8 cellular contexts compared by ENCODE assay signal in the genomic region with DNA sequence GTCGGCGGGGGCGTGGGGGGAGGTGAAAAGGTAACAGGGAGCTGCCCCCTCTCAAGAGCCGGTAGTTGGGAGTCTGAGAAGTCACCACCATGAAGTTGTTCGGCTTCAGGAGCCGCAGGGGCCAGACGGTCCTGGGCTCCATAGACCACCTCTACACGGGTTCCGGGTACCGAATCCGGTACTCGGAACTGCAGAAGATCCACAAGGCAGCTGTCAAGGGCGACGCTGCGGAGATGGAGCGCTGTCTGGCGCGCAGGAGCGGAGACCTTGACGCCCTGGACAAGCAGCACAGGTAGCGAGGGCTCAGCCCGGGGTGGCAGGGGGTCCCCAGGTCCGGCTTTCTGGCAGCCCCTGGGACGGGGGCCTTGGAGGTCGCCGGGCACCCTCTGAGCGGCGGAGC. TPM values are rescaled to one million over a fixed set of nuclear protein-coding genes. Genes with fewer than 3 reads are reported as not detected.
A peak's percentile ranks its signal among the peaks of the same experiment; 100 is the strongest.
DNase-seq lines count a peak whose midpoint lies in the region; ATAC-seq and TF ChIP-seq lines count a peak whose summit lies in the region.

No MANE protein-coding gene starts in this region.

- TF ChIP-seq CTCF in astrocyte of the spinal cord (IDR thresholded peaks at IDR 0.05; ENCODE audit: low read depth, low read length) = no peak

- peak overlapping the region; percentile 41 for H3K4me3 ChIP-seq in astrocyte of the spinal cord (ENCODE audit: low read depth, low read length)

- POLR2A ChIA-PET in naive thymus-derived CD8-positive, alpha-beta T cell (lab: Charles Lee) = interaction anchor here (1.0 kb wide), 1 partner anchor 1231 kb away, joined by 3 read pairs; no protein-coding TSS in a partner anchor

- H3K27me3 Mint-ChIP-seq in naive thymus-derived CD8-positive, alpha-beta T cell = no peaks in the 10 kb centered on the region

- DNase-seq in COLO668 (lab: John Stamatoyannopoulos, UW; ENCODE audit: unreplicated experiment) = peak; percentile 34
- peak; percentile 1 for DNase-seq in astrocyte of the spinal cord (ENCODE audit: low read depth, low spot score)
- DNase-seq in naive thymus-derived CD8-positive, alpha-beta T cell = peak in 4 of 10 donors; percentile 13 to 32 (median 19)
- no peak for DNase-seq in globus pallidus (ENCODE audit: low spot score)
- DNase-seq in NCI-H510A (lab: John Stamatoyannopoulos, UW) = no peak
- no peak for DNase-seq in GDM1 (lab: John Stamatoyannopoulos, UW)

- H3K27ac Mint-ChIP-seq in naive thymus-derived CD8-positive, alpha-beta T cell = peak overlapping the region in 9 of 10 donors; percentile 55 to 94 (median 83)

- H3K4me3 Mint-ChIP-seq in naive thymus-derived CD8-positive, alpha-beta T cell = peak overlapping the region; percentile 83 to 96 (median 90)

- H3K9me3 Mint-ChIP-seq in naive thymus-derived CD8-positive, alpha-beta T cell = no peaks in the 10 kb centered on the region

- H3K4me1 Mint-ChIP-seq in naive thymus-derived CD8-positive, alpha-beta T cell = peaks cover 0 to 7% (median 5%) of the 10 kb centered on the region in 4 donors

- peaks cover 0 to 1% (median 0%) of the 10 kb centered on the region in 3 donors for H3K36me3 Mint-ChIP-seq in naive thymus-derived CD8-positive, alpha-beta T cell

- in situ Hi-C loops in astrocyte of the spinal cord (cut with HindIII; ENCODE audit: low sequenced_read_pairs) = no loop called here

- ATAC-seq in HG03066 (IDR thresholded peaks at IDR 0.05; ENCODE audit: low read depth, unreplicated experiment) (peak; percentile 6), HG02678 (IDR thresholded peaks at IDR 0.05; ENCODE audit: unreplicated experiment) (no peak)
- peak; percentile 44 to 49 for ATAC-seq in naive thymus-derived CD8-positive, alpha-beta T cell

RNA-seq across cellular contexts. Expression of gene ZNF519, which starts 47.1 kb away (rescaled TPM):
- 10 to 100 TPM; 10.7 to 11.8 TPM for total RNA-seq in naive thymus-derived CD8-positive, alpha-beta T cell
- polyA plus RNA-seq in naive thymus-derived CD8-positive, alpha-beta T cell = 1 to 10 TPM; 3.7 to 7.0 (median 4.2) TPM

Comparison
In these comparisons a context has a peak if more than half of its experiments do, and no peak if none do; other contexts are left out.
1. DNase-seq: peak in COLO668 (single experiment) and astrocyte of the spinal cord (single experiment); none in globus pallidus (single experiment), NCI-H510A (single experiment) and GDM1 (single experiment).